8 cellular contexts compared by ENCODE assay signal in the genomic region with DNA sequence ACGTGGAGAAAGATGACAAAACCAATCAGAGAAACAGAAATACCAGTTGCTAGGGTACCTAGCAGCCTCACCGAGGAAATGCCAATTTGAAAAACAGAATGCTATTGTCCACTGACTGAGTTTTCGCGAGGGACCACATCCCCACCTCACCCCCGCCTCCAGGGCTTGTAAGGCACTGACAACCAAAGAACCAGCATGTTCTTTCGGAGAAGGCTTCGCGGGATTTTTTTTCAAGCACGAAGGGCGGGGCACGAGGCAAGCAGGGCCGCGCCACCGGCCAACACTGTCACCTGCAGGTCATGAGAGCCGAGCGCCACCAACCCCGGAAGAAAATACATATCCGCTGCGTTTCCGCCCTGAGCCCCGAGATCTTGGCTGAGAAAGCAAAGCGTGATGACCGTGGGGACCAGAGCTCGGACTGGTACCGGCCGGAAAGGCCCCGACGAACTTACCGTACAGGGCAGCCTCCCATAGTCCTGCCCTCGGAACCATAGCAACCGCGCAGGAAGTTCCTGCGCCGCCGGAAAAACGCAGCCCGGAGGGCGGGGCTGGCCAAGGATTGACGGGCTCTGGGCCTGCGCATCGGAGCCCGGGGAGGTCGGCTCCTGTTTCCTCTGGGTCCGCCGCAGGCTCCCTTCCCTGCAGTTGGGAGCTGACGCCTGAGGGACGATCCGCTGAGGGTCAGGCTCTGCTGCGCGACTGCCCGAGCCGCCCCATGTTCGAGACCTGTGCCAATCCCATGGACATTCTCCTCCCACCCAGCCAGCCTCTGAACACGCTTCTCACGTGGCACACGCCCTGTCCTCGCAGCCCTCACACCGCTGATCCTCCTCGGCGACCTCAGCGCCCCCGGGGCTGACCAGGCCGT. TPM values are rescaled to one million over a fixed set of nuclear protein-coding genes. Genes with fewer than 3 reads are reported as not detected.
DNase-seq lines count a peak whose midpoint lies in the region; ATAC-seq and TF ChIP-seq lines count a peak whose summit lies in the region.

No MANE protein-coding gene starts in this region.

- H3K27me3 ChIP-seq in colonic mucosa: no peaks in the 10 kb centered on the region

- TF ChIP-seq CTCF in C4-2B (conservative IDR thresholded peaks at IDR 0.05) (peak; percentile 57), colonic mucosa (IDR thresholded peaks at IDR 0.05) (peak; percentile 23)

- no peaks in the 10 kb centered on the region for H3K4me1 ChIP-seq in colonic mucosa

- no peaks in the 10 kb centered on the region for H3K36me3 ChIP-seq in colonic mucosa

- DNase-seq in NCI-H524 (lab: John Stamatoyannopoulos, UW): peak; percentile 94 to 96
- peak; percentile 89 for DNase-seq in activated CD4-positive, alpha-beta T cell treated with anti-CD3 and anti-CD28 coated beads for 48 hours
- peak; percentile 91 for DNase-seq in colonic mucosa
- DNase-seq in left colon: peak; percentile 88 to 92
- peak; percentile 72 to 81 for DNase-seq in stimulated activated CD4-positive, alpha-beta T cell treated with anti-CD3 and anti-CD28 coated beads, Interleukin-1b, Interleukin-23, amount 100 ng/mL, for 4 hours (ENCODE audit: low read depth in 2 of 2)

- ATAC-seq in GM19324 (IDR thresholded peaks at IDR 0.05; ENCODE audit: low FRiP score, unreplicated experiment): peak; percentile 97
- peak; percentile 90 for ATAC-seq in HG03460 (IDR thresholded peaks at IDR 0.05; ENCODE audit: unreplicated experiment)
- ATAC-seq in left colon: peak; percentile 98

- peak overlapping the region; percentile 41 for H3K4me3 ChIP-seq in colonic mucosa

- intact Hi-C loops in colonic mucosa (cut with DNase I): no loop called here
- intact Hi-C loops in left colon (cut with DNase I, micrococcal nuclease): no loop called here

- peak overlapping the region; percentile 62 to 85 for H3K9ac ChIP-seq in colonic mucosa (ENCODE audit: low read depth in 2 of 2, low read length in 2 of 2)

- no peaks in the 10 kb centered on the region for H3K9me3 ChIP-seq in colonic mucosa

- peak overlapping the region; percentile 84 for H3K27ac ChIP-seq in C4-2B
- H3K27ac ChIP-seq in colonic mucosa: peak overlapping the region; percentile 80

RNA-seq across cellular contexts. Expression of a gene that starts 59.2 kb away (rescaled TPM):
- not detected for total RNA-seq in colonic mucosa
- total RNA-seq in left colon: not detected

Comparison
In these comparisons a context has a peak if more than half of its experiments do, and no peak if none do; other contexts are left out.
1. Peak in every context shown above with its lines: DNase-seq, ATAC-seq, H3K4me3 ChIP-seq and H3K27ac ChIP-seq.